Comparison of ENCODE assay signal across 8 cellular contexts in genomic region chr9:127976943-127977871, GRCh38. TPM values are rescaled to one million over a fixed set of nuclear protein-coding genes. Genes with fewer than 3 reads are reported as not detected.
A peak's percentile ranks its signal among the peaks of the same experiment; 100 is the strongest.
DNase-seq lines count a peak whose midpoint lies in the region; ATAC-seq, FAIRE-seq and TF ChIP-seq lines count a peak whose summit lies in the region.

No MANE protein-coding gene starts in this region.

- DNase-seq in GM06990 (ENCODE audit: extremely low read depth, insufficient read length) (no peak), PC-3 (no peak), H1 (ENCODE audit: low read depth in 1 of 2, low spot score in 2 of 2) (no peak), prostate gland (ENCODE audit: low spot score) (no peak), SW 1271 (lab: John Stamatoyannopoulos, UW) (no peak), HTR-8/SVneo (ENCODE audit: insufficient read length, low spot score) (no peak)

- no peak overlapping the region for H3K23ac ChIP-seq in H1 (ENCODE audit: insufficient read length)

- H4K8ac ChIP-seq in H1 (ENCODE audit: extremely low read depth, insufficient read depth, low read length): no peak overlapping the region

- H3K18ac ChIP-seq in H1 (ENCODE audit: extremely low read depth, low read length): no peak overlapping the region; the same call in 1 of the 2 replicates

- H3K9me3 ChIP-seq in PC-3 (ENCODE audit: low read length) (no peaks in the 10 kb centered on the region), H1 (ENCODE audit: insufficient read depth in 2 of 2, low read depth in 1 of 2, low read length in 1 of 2) (no peaks in the 10 kb centered on the region), prostate gland (no peaks in the 10 kb centered on the region)

- H4K20me1 ChIP-seq in PC-3 (ENCODE audit: low read length) (peaks cover 19% of the 10 kb centered on the region; the same call in 1 of the 2 replicates), H1 (replicated peaks in 1 of 2; ENCODE audit: control insufficient read depth in 1 of 2, insufficient read depth in 2 of 2, low read length in 2 of 2) (peaks cover 58 to 60% of the 10 kb centered on the region in 2 experiments)

- no peak overlapping the region for H2BK12ac ChIP-seq in H1 (ENCODE audit: low read depth, low read length)

- no peak overlapping the region for H4K5ac ChIP-seq in H1 (ENCODE audit: insufficient read length, low read depth, low read length)

- H2BK15ac ChIP-seq in H1 (ENCODE audit: low read length): peak overlapping the region; percentile 92; the same call in 1 of the 2 replicates

- no peaks in the 10 kb centered on the region for H3F3A ChIP-seq in PC-3 (ENCODE audit: low read length, unreplicated experiment)

- no peak for FAIRE-seq in H1 (lab: Jason Lieb, UNC)
- FAIRE-seq in HTR-8/SVneo (lab: Jason Lieb, UNC): no peak

- peaks cover 54% of the 10 kb centered on the region for H3K79me1 ChIP-seq in H1 (ENCODE audit: low read depth, low read length)

- H3K4me3 ChIP-seq in GM06990 (replicated peaks; ENCODE audit: low read depth, low read length) (peak overlapping the region; percentile 83), PC-3 (ENCODE audit: low read length) (peak overlapping the region; percentile 95), H1 (ENCODE audit: extremely low read depth in 1 of 4, insufficient read depth in 2 of 4, low read depth in 3 of 4, low read length in 4 of 4) (peak overlapping the region in 1 of 4 experiments; percentile 99; a peak in 3 of 8 replicates), prostate gland (peak overlapping the region; percentile 85 to 92)

- H3K14ac ChIP-seq in H1 (ENCODE audit: insufficient read length): no peak overlapping the region

- no peak overlapping the region for H2BK20ac ChIP-seq in H1 (ENCODE audit: low read length)

- TF ChIP-seq CTCF in GM06990 (IDR thresholded peaks at IDR 0.05; ENCODE audit: insufficient read depth, low read length, poor library complexity, severe bottlenecking): peak; percentile 8
- TF ChIP-seq CTCF in PC-3 (conservative IDR thresholded peaks at IDR 0.05; ENCODE audit: low read depth, low read length): no peak
- no peak for TF ChIP-seq CTCF in H1 (IDR thresholded peaks at IDR 0.05; ENCODE audit: control extremely low read depth in 1 of 3, insufficient read depth in 1 of 3, low read depth in 1 of 3, low read length in 3 of 3)
- no peak for TF ChIP-seq CTCF in prostate gland (IDR thresholded peaks at IDR 0.05)

- H3K4ac ChIP-seq in H1 (replicated peaks; ENCODE audit: insufficient read length, low read depth, low read length): no peak overlapping the region

- TF ChIP-seq POLR2A in H1 (IDR thresholded peaks at IDR 0.05; ENCODE audit: control extremely low read depth in 1 of 2, low read depth in 2 of 2, low read length in 2 of 2) (no peak), prostate gland (IDR thresholded peaks at IDR 0.05) (no peak)

- H3K9me2 ChIP-seq in PC-3 (replicated peaks; ENCODE audit: low read length): no peaks in the 10 kb centered on the region

- WGBS in H1 (ENCODE audit: extremely low coverage in 1 of 2, insufficient coverage in 1 of 2, insufficient read length in 1 of 2, insufficient replicate concordance in 2 of 2, low coverage in 1 of 2, low lambda C conversion rate in 2 of 2, missing lambda C conversion rate in 1 of 2), 2 experiments: 86% methylated on average over 8 of the region's 9 CpGs; no CpG with 5 or more reads in 1 of the 2 experiments
- WGBS in prostate gland: 44% methylated on average over 9 of the region's 9 CpGs

- peak overlapping the region; percentile 75; the same call in 1 of the 2 replicates for H2BK5ac ChIP-seq in H1 (ENCODE audit: low read depth, low read length)

- no peak for TF ChIP-seq EP300 in H1 (IDR thresholded peaks at IDR 0.05; ENCODE audit: borderline replicate concordance in 1 of 2, low read depth in 2 of 2, low read length in 2 of 2)

- peaks cover 7% of the 10 kb centered on the region; the same call in 1 of the 2 replicates for H3K23me2 ChIP-seq in H1 (ENCODE audit: low read depth, low read length)

- no peak overlapping the region for H4K91ac ChIP-seq in H1 (replicated peaks; ENCODE audit: insufficient read length, low read length)

- H3K56ac ChIP-seq in H1 (replicated peaks; ENCODE audit: insufficient read length, low read depth, low read length): no peak overlapping the region

- H2AFZ ChIP-seq in PC-3 (ENCODE audit: low read length) (no peak overlapping the region), H1 (ENCODE audit: low read length) (no peak overlapping the region)

- H3K4me2 ChIP-seq in PC-3 (ENCODE audit: low read length) (peak overlapping the region; percentile 82), H1 (ENCODE audit: insufficient read depth in 1 of 2, low read depth in 2 of 2, low read length in 2 of 2) (peak overlapping the region; percentile 73 to 97)

- POLR2A ChIA-PET in PC-3 (lab: Charles Lee; ENCODE audit: unreplicated experiment): no interaction called here
- POLR2A ChIA-PET in H1 (lab: Charles Lee; ENCODE audit: partially characterized antibody): interaction anchor here (0.8 to 2.1 kb wide), 5 partner anchors 9 to 73 kb away, joined by 3 to 7 read pairs (median 5); no protein-coding TSS in a partner anchor

- H2BK120ac ChIP-seq in H1 (replicated peaks; ENCODE audit: low read depth, low read length): no peak overlapping the region

- H3K4me1 ChIP-seq in PC-3 (ENCODE audit: insufficient read depth, low read length) (peaks cover 20% of the 10 kb centered on the region), H1 (replicated peaks in 1 of 4; ENCODE audit: control insufficient read depth in 3 of 4, insufficient read depth in 4 of 4, low read length in 3 of 4) (peaks cover 4 to 54% (median 42%) of the 10 kb centered on the region in 4 experiments), prostate gland (replicated peaks) (peaks cover 47% of the 10 kb centered on the region)

- ATAC-seq in PC-3: no peak
- no peak for ATAC-seq in GM21360 (IDR thresholded peaks at IDR 0.05; ENCODE audit: unreplicated experiment)
- no peak for ATAC-seq in HG03439 (IDR thresholded peaks at IDR 0.05; ENCODE audit: unreplicated experiment)

- peak overlapping the region; percentile 3; the same call in 1 of the 2 replicates for H2AK5ac ChIP-seq in H1 (ENCODE audit: low read depth, low read length)

- H3K9ac ChIP-seq in PC-3 (ENCODE audit: low read length) (no peak overlapping the region), H1 (replicated peaks in 1 of 4; ENCODE audit: extremely low read depth in 1 of 4, low read depth in 3 of 4, low read length in 3 of 4) (peak overlapping the region in 1 of 4 experiments; percentile 16; a peak in 3 of 7 replicates)

- no peak for TF ChIP-seq RAD21 in H1 (IDR thresholded peaks at IDR 0.05 in 1 of 2, conservative IDR thresholded peaks at IDR 0.05 in 1 of 2; ENCODE audit: low read depth in 2 of 2, low read length in 2 of 2)

- intact Hi-C loops in PC-3 (cut with micrococcal nuclease) (no loop called here), prostate gland (cut with DNase I) (no loop called here)

- CTCF ChIA-PET in PC-3 (lab: Charles Lee) (interaction anchor here (0.5 to 0.6 kb wide), 2 partner anchors 45 to 58 kb away, joined by 3 to 13 read pairs; no protein-coding TSS in a partner anchor), H1 (lab: Charles Lee; ENCODE audit: partially characterized antibody) (interaction anchor here (0.9 to 7.9 kb wide), 13 partner anchors 15 to 140 kb away, joined by 3 to 55 read pairs (median 5); no protein-coding TSS in a partner anchor)

- H3K79me2 ChIP-seq in PC-3 (ENCODE audit: low read length) (peaks cover 81% of the 10 kb centered on the region), H1 (ENCODE audit: control insufficient read depth in 1 of 2, insufficient read depth in 2 of 2, low read length in 2 of 2) (peaks cover 22 to 78% of the 10 kb centered on the region in 2 experiments)

- no TSS peak for BruUV-seq in PC-3 (replicated peaks; lab: Mats Ljungman, UMichigan)

- H3K27me3 ChIP-seq in GM06990 (replicated peaks; ENCODE audit: control insufficient read depth, insufficient read depth, low read length): no peaks in the 10 kb centered on the region
- no peaks in the 10 kb centered on the region for H3K27me3 ChIP-seq in PC-3 (ENCODE audit: low read length)
- H3K27me3 ChIP-seq in H1 (replicated peaks in 1 of 4; ENCODE audit: control insufficient read depth in 3 of 4, extremely low read depth in 1 of 4, insufficient read depth in 3 of 4, low read length in 3 of 4): no peaks in the 10 kb centered on the region
- no peaks in the 10 kb centered on the region for H3K27me3 ChIP-seq in prostate gland (replicated peaks; ENCODE audit: insufficient read depth)

- H3K36me3 ChIP-seq in GM06990 (ENCODE audit: control insufficient read depth, insufficient read depth, low read length) (peaks cover 3% of the 10 kb centered on the region), PC-3 (ENCODE audit: low read depth, low read length) (no peaks in the 10 kb centered on the region), H1 (ENCODE audit: control insufficient read depth in 2 of 4, insufficient read depth in 4 of 4, low read length in 3 of 4) (no peaks in the 10 kb centered on the region), prostate gland (no peaks in the 10 kb centered on the region)

- no peak overlapping the region for H3K27ac ChIP-seq in PC-3 (ENCODE audit: low read length)
- 0 out of 2 replicates have a peak overlapping the region, but pooled peaks have one; percentile 1 for H3K27ac ChIP-seq in H1 (ENCODE audit: low read depth, low read length)
- H3K27ac ChIP-seq in prostate gland: peak overlapping the region; percentile 80 to 92

RNA-seq across cellular contexts. Expression of gene EEIG1, which starts 3.6 kb away (rescaled TPM):
- 10.8 and 26.1 TPM in 2 replicates for total RNA-seq in PC-3 (2014; rRNA removed)
- total RNA-seq in H1 (2021; fragmentation: NEBNext Ultra II Directional; extraction: Animal tissue kit (Norgen Biotek cat#: 25700)): 50.8 and 51.3 TPM in 2 replicates
- 29.8 and 61.0 TPM in 2 replicates for polyA plus RNA-seq in H1 (2011; rRNA removed)
- polyA plus RNA-seq in H1 (2011; cell fraction: cytosol; rRNA removed): 21.7 TPM
- polyA plus RNA-seq in H1 (2011; cell fraction: nucleus; rRNA removed): 44.6 TPM
- 25.4 to 46.5 TPM (median 38.1 TPM) in 4 replicates for polyA plus RNA-seq in H1 (2012, experiment 1 of 2)
- polyA plus RNA-seq in H1 (2012, experiment 2 of 2): 23.9 TPM
- polyA plus RNA-seq in H1 (2013, experiment 1 of 2): 23.7 TPM
- 21.4 TPM for polyA plus RNA-seq in H1 (2013, experiment 2 of 2)
- polyA minus RNA-seq in H1 (2011; rRNA and poly(A)+ RNA removed): 17.4 and 17.6 TPM in 2 replicates
- 13.5 TPM for polyA minus RNA-seq in H1 (2011; cell fraction: cytosol; rRNA and poly(A)+ RNA removed)
- polyA minus RNA-seq in H1 (2011; cell fraction: nucleus; rRNA and poly(A)+ RNA removed): 20.7 TPM
- total RNA-seq in prostate gland: 10 to 100 TPM; 23.4 to 84.6 TPM

RNA-seq across cellular contexts. Expression of gene DPM2, which starts 39.6 kb away (rescaled TPM):
- total RNA-seq in PC-3 (2014; rRNA removed): 32.0 and 33.0 TPM in 2 replicates
- total RNA-seq in H1 (2021; fragmentation: NEBNext Ultra II Directional; extraction: Animal tissue kit (Norgen Biotek cat#: 25700)): 45.4 and 48.8 TPM in 2 replicates
- polyA plus RNA-seq in H1 (2011; rRNA removed): 95.4 and 110 TPM in 2 replicates
- polyA plus RNA-seq in H1 (2011; cell fraction: cytosol; rRNA removed): 55.5 TPM
- 67.9 TPM for polyA plus RNA-seq in H1 (2011; cell fraction: nucleus; rRNA removed)
- polyA plus RNA-seq in H1 (2012, experiment 1 of 2): 34.5 to 60.4 TPM (median 57.6 TPM) in 4 replicates
- polyA plus RNA-seq in H1 (2012, experiment 2 of 2): 64.1 TPM
- 39.2 TPM for polyA plus RNA-seq in H1 (2013, experiment 1 of 2)
- 39.2 TPM for polyA plus RNA-seq in H1 (2013, experiment 2 of 2)
- polyA minus RNA-seq in H1 (2011; rRNA and poly(A)+ RNA removed): 37.7 and 56.7 TPM in 2 replicates
- 37.1 TPM for polyA minus RNA-seq in H1 (2011; cell fraction: cytosol; rRNA and poly(A)+ RNA removed)
- polyA minus RNA-seq in H1 (2011; cell fraction: nucleus; rRNA and poly(A)+ RNA removed): 41.0 TPM
- 10 to 100 TPM; 28.1 to 28.2 TPM for total RNA-seq in prostate gland

RNA-seq across cellular contexts. Expression of gene PIP5KL1, which starts 46.6 kb away (rescaled TPM):
- total RNA-seq in PC-3 (2014; rRNA removed) (5.1 and 5.4 TPM in 2 replicates), prostate gland (10 to 100 TPM in 1 of 2 donors, 1 to 10 TPM in 1; 3.1 to 16.5 TPM)
- total RNA-seq in H1 (2021; fragmentation: NEBNext Ultra II Directional; extraction: Animal tissue kit (Norgen Biotek cat#: 25700)): 12.2 and 13.4 TPM in 2 replicates
- polyA plus RNA-seq in H1 (2011; rRNA removed): 15.4 and 27.4 TPM in 2 replicates
- polyA plus RNA-seq in H1 (2011; cell fraction: cytosol; rRNA removed): 15.3 TPM
- polyA plus RNA-seq in H1 (2011; cell fraction: nucleus; rRNA removed): 42.3 TPM
- 11.0 to 14.5 TPM (median 13.0 TPM) in 4 replicates for polyA plus RNA-seq in H1 (2012, experiment 1 of 2)
- polyA plus RNA-seq in H1 (2012, experiment 2 of 2): 10.5 TPM
- polyA plus RNA-seq in H1 (2013, experiment 1 of 2): 12.9 TPM
- polyA plus RNA-seq in H1 (2013, experiment 2 of 2): 11.8 TPM
- 1.8 and 4.1 TPM in 2 replicates for polyA minus RNA-seq in H1 (2011; rRNA and poly(A)+ RNA removed)
- 16.4 TPM for polyA minus RNA-seq in H1 (2011; cell fraction: cytosol; rRNA and poly(A)+ RNA removed)
- 10.7 TPM for polyA minus RNA-seq in H1 (2011; cell fraction: nucleus; rRNA and poly(A)+ RNA removed)
